14 cellular contexts compared by ENCODE assay signal in the genomic region with DNA sequence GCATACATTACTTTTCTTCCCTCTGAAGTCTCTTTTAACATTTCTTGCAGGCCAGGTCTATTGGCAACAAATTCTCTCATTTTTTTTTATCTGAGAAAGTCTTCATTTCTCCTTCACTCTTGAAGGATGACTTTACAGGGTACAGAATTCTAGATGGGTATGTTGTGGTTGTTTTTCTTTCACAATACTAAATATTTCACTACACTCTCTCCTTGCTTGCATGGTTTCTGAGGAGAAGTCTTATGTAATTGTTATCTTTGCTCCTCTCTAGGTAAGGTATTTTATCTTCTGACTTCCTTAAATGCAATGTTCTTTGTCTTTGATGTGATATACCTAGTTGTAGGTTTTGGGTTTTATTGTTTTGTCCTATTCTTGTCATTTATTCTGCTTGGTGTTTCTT.
DNase-seq lines count a peak whose midpoint lies in the region; ATAC-seq lines count a peak whose summit lies in the region.
"Had no signal": no experiment of that assay in that cellular context is flagged by ENCODE, and none has a peak within 500 bp of the region (broad histone marks: within the 10 kb centered on the region; RNA-seq: fewer than 3 reads in every experiment).

No MANE protein-coding gene starts in this region.

- no peaks in the 10 kb centered on the region for H3K36me3 Mint-ChIP-seq in T-helper 17 cell (ENCODE audit: low read depth)
- H3K36me3 Mint-ChIP-seq: CD4-positive, CD25-positive, alpha-beta regulatory T cell; CD8-positive, alpha-beta memory T cell had no signal

- no peaks in the 10 kb centered on the region for H3K27me3 Mint-ChIP-seq in T-helper 17 cell
- H3K27me3 Mint-ChIP-seq: CD4-positive, CD25-positive, alpha-beta regulatory T cell; CD8-positive, alpha-beta memory T cell had no signal

- H3K4me1 Mint-ChIP-seq in T-helper 17 cell = no peaks in the 10 kb centered on the region
- H3K4me1 Mint-ChIP-seq: CD4-positive, CD25-positive, alpha-beta regulatory T cell; CD8-positive, alpha-beta memory T cell; GM23338 had no signal

- no peak for ATAC-seq in T-helper 17 cell
- ATAC-seq: GM23338 had no signal

- peak; percentile 21 for DNase-seq in SKM-1 treated with dmso at 0.1 percent for 144 hours (lab: John Stamatoyannopoulos, UW; ENCODE audit: unreplicated experiment)
- DNase-seq in SKM-1 (lab: John Stamatoyannopoulos, UW; ENCODE audit: unreplicated experiment) = no peak
- peak; percentile 65 for DNase-seq in NCI-H226
- peak; percentile 28 for DNase-seq in iris pigment epithelial cell (ENCODE audit: low read depth)
- DNase-seq in activated CD8-positive, alpha-beta memory T cell treated with anti-CD3 and anti-CD28 coated beads, Interleukin-2, amount 50 U/mL, for 48 hours = no peak
- DNase-seq in T-helper 17 cell = no peak
- DNase-seq: ACHN; BE2C; C1 segment of cervical spinal cord; CD4-positive, CD25-positive, alpha-beta regulatory T cell; CD8-positive, alpha-beta memory T cell; COR-L47; HCEC 1CT had no signal

- H3K9me3 ChIP-seq in T-helper 17 cell (ENCODE audit: control insufficient read depth, low read length, poor library complexity, severe bottlenecking) = no peaks in the 10 kb centered on the region
- H3K9me3 ChIP-seq: BE2C had no signal

- H3K4me3 Mint-ChIP-seq in T-helper 17 cell = no peak overlapping the region
- H3K4me3 Mint-ChIP-seq: CD4-positive, CD25-positive, alpha-beta regulatory T cell; CD8-positive, alpha-beta memory T cell; GM23338 had no signal

- no peak overlapping the region for H3K27ac Mint-ChIP-seq in T-helper 17 cell
- H3K27ac Mint-ChIP-seq: CD4-positive, CD25-positive, alpha-beta regulatory T cell; CD8-positive, alpha-beta memory T cell; GM23338 had no signal

Comparison
In these comparisons a context has a peak if more than half of its experiments do, and no peak if none do; other contexts are left out.
1. DNase-seq: peak in SKM-1 treated with dmso at 0.1 percent for 144 hours (single experiment), NCI-H226 (single experiment) and iris pigment epithelial cell (single experiment); none in SKM-1 (single experiment), activated CD8-positive, alpha-beta memory T cell treated with anti-CD3 and anti-CD28 coated beads, Interleukin-2, amount 50 U/mL, for 48 hours (single experiment) and T-helper 17 cell (0 of 3).